ENCODE assay signal across 8 cellular contexts in genomic region chr20:62805365-62805710, GRCh38. TPM values are rescaled to one million over a fixed set of nuclear protein-coding genes. Genes with fewer than 3 reads are reported as not detected.
A peak's percentile ranks its signal among the peaks of the same experiment; 100 is the strongest.
DNase-seq lines count a peak whose midpoint lies in the region; ATAC-seq lines count a peak whose summit lies in the region.

No MANE protein-coding gene starts in this region.

- H3K4me1 ChIP-seq in esophagus (ENCODE audit: control insufficient read depth in 2 of 2, insufficient read depth in 2 of 2, low read length in 1 of 2) (peaks cover 4 to 14% of the 10 kb centered on the region in 2 donors), neuronal stem cell (ENCODE audit: control insufficient read depth in 2 of 2, insufficient read depth in 1 of 2, low read depth in 1 of 2, low read length in 2 of 2) (peaks cover 15% of the 10 kb centered on the region in 2 donors)

- H3K27me3 ChIP-seq in esophagus (ENCODE audit: control insufficient read depth in 1 of 2, insufficient read depth in 2 of 2, low read length in 2 of 2) (no peaks in the 10 kb centered on the region), neuronal stem cell (ENCODE audit: control insufficient read depth in 3 of 3, insufficient read depth in 3 of 3, low read depth in 1 of 3, low read length in 3 of 3) (no peaks in the 10 kb centered on the region)

- H3K36me3 ChIP-seq in esophagus (ENCODE audit: control insufficient read depth in 2 of 2, insufficient read depth in 2 of 2, low read length in 1 of 2) (peaks cover 7 to 32% of the 10 kb centered on the region in 2 donors), neuronal stem cell (replicated peaks in 1 of 2; ENCODE audit: control insufficient read depth in 2 of 2, insufficient read depth in 2 of 2, low read length in 2 of 2) (peaks cover 18 to 50% of the 10 kb centered on the region in 2 donors)

- H3K9me3 ChIP-seq in esophagus (ENCODE audit: control insufficient read depth in 2 of 2, insufficient read depth in 1 of 2, low read depth in 1 of 2, low read length in 1 of 2) (peaks cover 0 to 2% of the 10 kb centered on the region in 2 donors), neuronal stem cell (replicated peaks in 1 of 2; ENCODE audit: control insufficient read depth in 2 of 2, insufficient read depth in 1 of 2, low read depth in 1 of 2, low read length in 2 of 2) (no peaks in the 10 kb centered on the region)

- ATAC-seq in GM18861 (IDR thresholded peaks at IDR 0.05; ENCODE audit: unreplicated experiment), result no peak

- peak; percentile 77 for DNase-seq in activated effector memory CD4-positive, alpha-beta T cell treated with anti-CD3 and anti-CD28 coated beads, Interleukin-2, amount 50 U/mL, for 16 hours
- no peak for DNase-seq in activated effector memory CD4-positive, alpha-beta T cell treated with Interleukin-2 at 50 U/mL for 16 hours
- DNase-seq in RPMI8226, result peak; percentile 39
- no peak for DNase-seq in neuronal stem cell (ENCODE audit: low spot score)
- no peak for DNase-seq in globus pallidus (ENCODE audit: low spot score)
- DNase-seq in NCI-H2171 treated with DMSO at 0.1 percent for 48 hours (lab: John Stamatoyannopoulos, UW), result no peak

- WGBS in esophagus, 2 donors, result 0 to 1% methylated on average over 29 to 32 of the region's 32 CpGs
- WGBS in neuronal stem cell (ENCODE audit: extremely low coverage in 2 of 2, insufficient read length in 2 of 2, insufficient replicate concordance in 1 of 2), 2 donors, result no CpG with 5 or more reads among the region's 32 CpGs

- peak overlapping the region; percentile 98 for H3K14ac ChIP-seq in neuronal stem cell (ENCODE audit: low read length)

- H2BK5ac ChIP-seq in neuronal stem cell (ENCODE audit: low read length), result peak overlapping the region; percentile 95

- H2AFZ ChIP-seq in neuronal stem cell (ENCODE audit: low read length), result peak overlapping the region; percentile 68

- H3K4me3 ChIP-seq in esophagus (ENCODE audit: low read depth in 1 of 2, low read length in 2 of 2) (peak overlapping the region; percentile 85 to 99), neuronal stem cell (ENCODE audit: low read length in 2 of 2) (peak overlapping the region; percentile 99 to 100)

- H4K8ac ChIP-seq in neuronal stem cell (ENCODE audit: low read depth, low read length), result no peak overlapping the region

- no peak overlapping the region for H2BK12ac ChIP-seq in neuronal stem cell (ENCODE audit: low read length)

- H2BK120ac ChIP-seq in neuronal stem cell (ENCODE audit: low read depth, low read length), result no peak overlapping the region

- H3K23ac ChIP-seq in neuronal stem cell (ENCODE audit: low read depth, low read length, poor library complexity), result peak overlapping the region; percentile 97

- H3K79me1 ChIP-seq in neuronal stem cell (ENCODE audit: low read depth, low read length), result peaks cover 5% of the 10 kb centered on the region

- peak overlapping the region; percentile 86 for H3K4me2 ChIP-seq in neuronal stem cell (ENCODE audit: insufficient read depth, low read length, poor library complexity, severe bottlenecking)

- peak overlapping the region; percentile 96 for H2AK5ac ChIP-seq in neuronal stem cell (ENCODE audit: low read depth, low read length)

- H4K91ac ChIP-seq in neuronal stem cell (ENCODE audit: low read depth, low read length, poor library complexity), result no peak overlapping the region

- H2BK15ac ChIP-seq in neuronal stem cell (ENCODE audit: low read length), result peak overlapping the region; percentile 58

- H3K9ac ChIP-seq in neuronal stem cell (ENCODE audit: low read depth, low read length, poor library complexity), result peak overlapping the region; percentile 100

- H3K27ac ChIP-seq in esophagus (ENCODE audit: low read depth in 2 of 2, low read length in 1 of 2) (peak overlapping the region; percentile 69 to 79), neuronal stem cell (replicated peaks; ENCODE audit: low read length) (peak overlapping the region; percentile 46)

- H3K18ac ChIP-seq in neuronal stem cell (ENCODE audit: low read length), result peak overlapping the region; percentile 94

- H3K4ac ChIP-seq in neuronal stem cell (ENCODE audit: low read length), result no peak overlapping the region

RNA-seq across cellular contexts. Expression of gene OGFR, which starts 0.7 kb away (rescaled TPM):
- polyA plus RNA-seq in esophagus, result 10 to 100 TPM; 16.9 to 35.6 TPM
- polyA plus RNA-seq in neuronal stem cell (2013, experiment 1 of 2), result 15.0 TPM
- 14.7 TPM for polyA plus RNA-seq in neuronal stem cell (2013, experiment 2 of 2)

RNA-seq across cellular contexts. Expression of gene MRGBP, which starts 9.1 kb away (rescaled TPM):
- 1 to 10 TPM; 5.1 to 6.2 TPM for polyA plus RNA-seq in esophagus
- polyA plus RNA-seq in neuronal stem cell (2013, experiment 1 of 2), result 15.5 TPM
- polyA plus RNA-seq in neuronal stem cell (2013, experiment 2 of 2), result 15.6 TPM

RNA-seq across cellular contexts. Expression of gene COL9A3, which starts 11.5 kb away (rescaled TPM):
- polyA plus RNA-seq in esophagus, result 1 to 10 TPM; 1.4 to 3.8 TPM
- 77.2 TPM for polyA plus RNA-seq in neuronal stem cell (2013, experiment 1 of 2)
- polyA plus RNA-seq in neuronal stem cell (2013, experiment 2 of 2), result 77.0 TPM

RNA-seq across cellular contexts. Expression of gene TCFL5, which starts 56.3 kb away (rescaled TPM):
- polyA plus RNA-seq in esophagus, result 1 to 10 TPM; 2.8 to 3.5 TPM
- polyA plus RNA-seq in neuronal stem cell (2013, experiment 1 of 2), result 14.5 TPM
- polyA plus RNA-seq in neuronal stem cell (2013, experiment 2 of 2), result 15.3 TPM

Comparison
In these comparisons a context has a peak if more than half of its experiments do, and no peak if none do; other contexts are left out.
1. DNase-seq: peak in activated effector memory CD4-positive, alpha-beta T cell treated with anti-CD3 and anti-CD28 coated beads, Interleukin-2, amount 50 U/mL, for 16 hours (single experiment) and RPMI8226 (single experiment); none in activated effector memory CD4-positive, alpha-beta T cell treated with Interleukin-2 at 50 U/mL for 16 hours (single experiment), neuronal stem cell (single experiment), globus pallidus (single experiment) and NCI-H2171 treated with DMSO at 0.1 percent for 48 hours (single experiment).